1 cellular context compared by ENCODE assay signal in the genomic region with DNA sequence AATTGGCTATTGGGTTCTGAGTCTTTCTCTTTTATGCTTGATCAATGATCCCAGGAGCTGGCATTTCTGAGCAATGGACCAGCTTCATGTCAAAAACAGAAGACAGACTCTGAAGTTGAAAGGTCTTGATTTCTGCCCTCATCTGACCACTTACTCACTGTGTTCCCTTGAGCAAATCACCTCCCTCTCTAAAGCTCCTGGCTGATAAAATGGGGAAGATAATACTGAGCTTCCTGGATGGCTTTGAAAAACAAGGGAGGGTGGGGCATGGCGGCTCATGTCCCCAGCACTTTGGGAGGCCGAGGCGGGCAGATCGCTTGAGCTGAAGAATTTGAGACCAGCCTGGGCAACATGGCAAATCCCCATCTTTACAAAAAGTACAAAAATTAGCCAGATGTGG.
TF ChIP-seq lines count a peak whose summit lies in the region.

No MANE protein-coding gene starts in this region.

TF ChIP-seq in WTC11, 78 proteins besides CTCF, POLR2A, EP300 and RAD21 (continued from another document):
- TF ChIP-seq, protein P1, sequence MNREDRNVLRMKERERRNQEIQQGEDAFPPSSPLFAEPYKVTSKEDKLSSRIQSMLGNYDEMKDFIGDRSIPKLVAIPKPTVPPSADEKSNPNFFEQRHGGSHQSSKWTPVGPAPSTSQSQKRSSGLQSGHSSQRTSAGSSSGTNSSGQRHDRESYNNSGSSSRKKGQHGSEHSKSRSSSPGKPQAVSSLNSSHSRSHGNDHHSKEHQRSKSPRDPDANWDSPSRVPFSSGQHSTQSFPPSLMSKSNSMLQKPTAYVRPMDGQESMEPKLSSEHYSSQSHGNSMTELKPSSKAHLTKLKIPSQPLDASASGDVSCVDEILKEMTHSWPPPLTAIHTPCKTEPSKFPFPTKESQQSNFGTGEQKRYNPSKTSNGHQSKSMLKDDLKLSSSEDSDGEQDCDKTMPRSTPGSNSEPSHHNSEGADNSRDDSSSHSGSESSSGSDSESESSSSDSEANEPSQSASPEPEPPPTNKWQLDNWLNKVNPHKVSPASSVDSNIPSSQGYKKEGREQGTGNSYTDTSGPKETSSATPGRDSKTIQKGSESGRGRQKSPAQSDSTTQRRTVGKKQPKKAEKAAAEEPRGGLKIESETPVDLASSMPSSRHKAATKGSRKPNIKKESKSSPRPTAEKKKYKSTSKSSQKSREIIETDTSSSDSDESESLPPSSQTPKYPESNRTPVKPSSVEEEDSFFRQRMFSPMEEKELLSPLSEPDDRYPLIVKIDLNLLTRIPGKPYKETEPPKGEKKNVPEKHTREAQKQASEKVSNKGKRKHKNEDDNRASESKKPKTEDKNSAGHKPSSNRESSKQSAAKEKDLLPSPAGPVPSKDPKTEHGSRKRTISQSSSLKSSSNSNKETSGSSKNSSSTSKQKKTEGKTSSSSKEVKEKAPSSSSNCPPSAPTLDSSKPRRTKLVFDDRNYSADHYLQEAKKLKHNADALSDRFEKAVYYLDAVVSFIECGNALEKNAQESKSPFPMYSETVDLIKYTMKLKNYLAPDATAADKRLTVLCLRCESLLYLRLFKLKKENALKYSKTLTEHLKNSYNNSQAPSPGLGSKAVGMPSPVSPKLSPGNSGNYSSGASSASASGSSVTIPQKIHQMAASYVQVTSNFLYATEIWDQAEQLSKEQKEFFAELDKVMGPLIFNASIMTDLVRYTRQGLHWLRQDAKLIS (CRISPR knock-in tag; IDR thresholded peaks at IDR 0.05; ENCODE audit: borderline replicate concordance), result no peak
- no peak for TF ChIP-seq ESRRA (CRISPR knock-in tag; IDR thresholded peaks at IDR 0.05; ENCODE audit: borderline replicate concordance)
- TF ChIP-seq GABPB1 (CRISPR knock-in tag; IDR thresholded peaks at IDR 0.05), result no peak
- TF ChIP-seq GRHL2 (CRISPR knock-in tag; IDR thresholded peaks at IDR 0.05; ENCODE audit: insufficient replicate concordance, severe bottlenecking), result no peak
- TF ChIP-seq OVOL2 (CRISPR knock-in tag; IDR thresholded peaks at IDR 0.05; ENCODE audit: borderline replicate concordance), result no peak
- TF ChIP-seq SMAD3 (CRISPR knock-in tag; IDR thresholded peaks at IDR 0.05; ENCODE audit: borderline replicate concordance), result no peak
- TF ChIP-seq, protein P2, sequence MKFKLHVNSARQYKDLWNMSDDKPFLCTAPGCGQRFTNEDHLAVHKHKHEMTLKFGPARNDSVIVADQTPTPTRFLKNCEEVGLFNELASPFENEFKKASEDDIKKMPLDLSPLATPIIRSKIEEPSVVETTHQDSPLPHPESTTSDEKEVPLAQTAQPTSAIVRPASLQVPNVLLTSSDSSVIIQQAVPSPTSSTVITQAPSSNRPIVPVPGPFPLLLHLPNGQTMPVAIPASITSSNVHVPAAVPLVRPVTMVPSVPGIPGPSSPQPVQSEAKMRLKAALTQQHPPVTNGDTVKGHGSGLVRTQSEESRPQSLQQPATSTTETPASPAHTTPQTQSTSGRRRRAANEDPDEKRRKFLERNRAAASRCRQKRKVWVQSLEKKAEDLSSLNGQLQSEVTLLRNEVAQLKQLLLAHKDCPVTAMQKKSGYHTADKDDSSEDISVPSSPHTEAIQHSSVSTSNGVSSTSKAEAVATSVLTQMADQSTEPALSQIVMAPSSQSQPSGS (CRISPR knock-in tag; IDR thresholded peaks at IDR 0.05; ENCODE audit: borderline replicate concordance, low read depth), result no peak
- TF ChIP-seq CREM (CRISPR knock-in tag; IDR thresholded peaks at IDR 0.05), result no peak
- TF ChIP-seq ZNF317 (CRISPR knock-in tag; IDR thresholded peaks at IDR 0.05; ENCODE audit: borderline replicate concordance, low read depth), result no peak
- TF ChIP-seq, protein P3, sequence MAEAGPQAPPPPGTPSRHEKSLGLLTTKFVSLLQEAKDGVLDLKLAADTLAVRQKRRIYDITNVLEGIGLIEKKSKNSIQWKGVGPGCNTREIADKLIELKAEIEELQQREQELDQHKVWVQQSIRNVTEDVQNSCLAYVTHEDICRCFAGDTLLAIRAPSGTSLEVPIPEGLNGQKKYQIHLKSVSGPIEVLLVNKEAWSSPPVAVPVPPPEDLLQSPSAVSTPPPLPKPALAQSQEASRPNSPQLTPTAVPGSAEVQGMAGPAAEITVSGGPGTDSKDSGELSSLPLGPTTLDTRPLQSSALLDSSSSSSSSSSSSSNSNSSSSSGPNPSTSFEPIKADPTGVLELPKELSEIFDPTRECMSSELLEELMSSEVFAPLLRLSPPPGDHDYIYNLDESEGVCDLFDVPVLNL (CRISPR knock-in tag; IDR thresholded peaks at IDR 0.05; ENCODE audit: borderline replicate concordance, low read depth), result no peak
- TF ChIP-seq, protein P4, sequence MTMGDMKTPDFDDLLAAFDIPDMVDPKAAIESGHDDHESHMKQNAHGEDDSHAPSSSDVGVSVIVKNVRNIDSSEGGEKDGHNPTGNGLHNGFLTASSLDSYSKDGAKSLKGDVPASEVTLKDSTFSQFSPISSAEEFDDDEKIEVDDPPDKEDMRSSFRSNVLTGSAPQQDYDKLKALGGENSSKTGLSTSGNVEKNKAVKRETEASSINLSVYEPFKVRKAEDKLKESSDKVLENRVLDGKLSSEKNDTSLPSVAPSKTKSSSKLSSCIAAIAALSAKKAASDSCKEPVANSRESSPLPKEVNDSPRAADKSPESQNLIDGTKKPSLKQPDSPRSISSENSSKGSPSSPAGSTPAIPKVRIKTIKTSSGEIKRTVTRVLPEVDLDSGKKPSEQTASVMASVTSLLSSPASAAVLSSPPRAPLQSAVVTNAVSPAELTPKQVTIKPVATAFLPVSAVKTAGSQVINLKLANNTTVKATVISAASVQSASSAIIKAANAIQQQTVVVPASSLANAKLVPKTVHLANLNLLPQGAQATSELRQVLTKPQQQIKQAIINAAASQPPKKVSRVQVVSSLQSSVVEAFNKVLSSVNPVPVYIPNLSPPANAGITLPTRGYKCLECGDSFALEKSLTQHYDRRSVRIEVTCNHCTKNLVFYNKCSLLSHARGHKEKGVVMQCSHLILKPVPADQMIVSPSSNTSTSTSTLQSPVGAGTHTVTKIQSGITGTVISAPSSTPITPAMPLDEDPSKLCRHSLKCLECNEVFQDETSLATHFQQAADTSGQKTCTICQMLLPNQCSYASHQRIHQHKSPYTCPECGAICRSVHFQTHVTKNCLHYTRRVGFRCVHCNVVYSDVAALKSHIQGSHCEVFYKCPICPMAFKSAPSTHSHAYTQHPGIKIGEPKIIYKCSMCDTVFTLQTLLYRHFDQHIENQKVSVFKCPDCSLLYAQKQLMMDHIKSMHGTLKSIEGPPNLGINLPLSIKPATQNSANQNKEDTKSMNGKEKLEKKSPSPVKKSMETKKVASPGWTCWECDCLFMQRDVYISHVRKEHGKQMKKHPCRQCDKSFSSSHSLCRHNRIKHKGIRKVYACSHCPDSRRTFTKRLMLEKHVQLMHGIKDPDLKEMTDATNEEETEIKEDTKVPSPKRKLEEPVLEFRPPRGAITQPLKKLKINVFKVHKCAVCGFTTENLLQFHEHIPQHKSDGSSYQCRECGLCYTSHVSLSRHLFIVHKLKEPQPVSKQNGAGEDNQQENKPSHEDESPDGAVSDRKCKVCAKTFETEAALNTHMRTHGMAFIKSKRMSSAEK (CRISPR knock-in tag; IDR thresholded peaks at IDR 0.05; ENCODE audit: borderline replicate concordance), result no peak
- TF ChIP-seq, protein P5, sequence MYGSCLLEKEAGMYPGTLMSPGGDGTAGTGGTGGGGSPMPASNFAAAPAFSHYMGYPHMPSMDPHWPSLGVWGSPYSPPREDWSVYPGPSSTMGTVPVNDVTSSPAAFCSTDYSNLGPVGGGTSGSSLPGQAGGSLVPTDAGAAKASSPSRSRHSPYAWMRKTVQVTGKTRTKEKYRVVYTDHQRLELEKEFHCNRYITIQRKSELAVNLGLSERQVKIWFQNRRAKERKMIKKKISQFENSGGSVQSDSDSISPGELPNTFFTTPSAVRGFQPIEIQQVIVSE (CRISPR knock-in tag; IDR thresholded peaks at IDR 0.05; ENCODE audit: borderline replicate concordance), result no peak
- no peak for TF ChIP-seq NR3C1 (CRISPR knock-in tag; conservative IDR thresholded peaks at IDR 0.05; ENCODE audit: low read depth)
- no peak for TF ChIP-seq ELF4 (CRISPR knock-in tag; IDR thresholded peaks at IDR 0.05; ENCODE audit: low read depth)
- no peak for TF ChIP-seq FOXK1 (CRISPR knock-in tag; IDR thresholded peaks at IDR 0.05)
- TF ChIP-seq ZBTB21 (CRISPR knock-in tag; IDR thresholded peaks at IDR 0.05; ENCODE audit: borderline replicate concordance), result no peak
